ENCODE assay signal across 8 cellular contexts in the genomic region with DNA sequence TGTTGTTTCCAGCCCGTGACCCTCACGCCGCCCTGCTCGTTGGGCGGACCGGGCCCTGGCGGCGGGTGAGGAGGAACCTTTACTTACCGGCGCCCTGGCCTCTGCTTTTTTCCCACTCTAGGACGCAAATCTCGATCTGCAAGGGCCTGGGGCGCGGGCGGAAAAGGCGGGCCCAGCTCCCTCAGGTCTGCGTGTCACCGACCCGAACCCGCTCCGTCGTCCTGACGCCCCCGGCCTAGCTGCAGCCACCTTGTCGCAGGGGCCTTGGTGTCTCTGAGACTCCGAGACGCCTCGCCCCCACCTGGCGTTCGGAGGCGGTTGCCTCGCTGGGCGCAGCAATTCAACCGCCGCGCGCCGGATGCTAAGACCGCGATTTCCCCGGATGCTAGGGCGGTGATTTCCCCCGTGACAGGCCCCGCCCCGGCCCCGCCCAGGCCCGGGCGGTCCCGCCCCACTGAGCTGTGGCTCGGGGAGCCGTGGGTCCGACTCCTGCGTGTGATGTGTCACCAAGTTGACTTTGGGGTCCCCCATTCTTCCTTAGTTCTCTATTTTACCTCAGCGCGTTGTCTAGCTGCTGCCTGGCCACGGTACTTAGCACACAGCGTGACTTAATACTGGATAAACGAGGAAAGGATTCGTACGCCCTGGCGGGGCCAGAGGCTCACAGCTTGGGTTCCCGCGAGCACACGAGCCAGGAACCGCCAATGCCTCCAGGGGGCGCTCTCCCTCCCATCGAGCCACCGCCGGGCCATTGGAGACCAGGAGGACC. TPM values are rescaled to one million over a fixed set of nuclear protein-coding genes. Genes with fewer than 3 reads are reported as not detected.
DNase-seq lines count a peak whose midpoint lies in the region; ATAC-seq and TF ChIP-seq lines count a peak whose summit lies in the region.

A gene (minus strand): TSS at position 371 of the 769 bp plus-strand sequence. CDS start 18,196 bp downstream, outside the sequence.

- H3K27me3 ChIP-seq in HL-60 (ENCODE audit: insufficient read depth, poor library complexity, severe bottlenecking), result no peaks in the 10 kb centered on the region
- H3K27me3 ChIP-seq in Peyer's patch, result no peaks in the 10 kb centered on the region
- H3K27me3 ChIP-seq in neutrophil, result peaks cover 14% of the 10 kb centered on the region

- H3K4me1 ChIP-seq in Peyer's patch, result peaks cover 0 to 6% (median 0%) of the 10 kb centered on the region in 4 donors
- peaks cover 0 to 14% of the 10 kb centered on the region in 2 experiments for H3K4me1 ChIP-seq in neutrophil (ENCODE audit: control insufficient read depth in 1 of 2, insufficient read depth in 1 of 2, low read depth in 1 of 2, low read length in 1 of 2)

- peak in 1 of 2 donors; percentile 23 for TF ChIP-seq POLR2A in Peyer's patch (IDR thresholded peaks at IDR 0.05)

- H3K36me3 ChIP-seq in Peyer's patch (no peaks in the 10 kb centered on the region), neutrophil (no peaks in the 10 kb centered on the region)

- no peaks in the 10 kb centered on the region for H3K9me3 ChIP-seq in Peyer's patch
- no peaks in the 10 kb centered on the region for H3K9me3 ChIP-seq in neutrophil

- peak; percentile 85 for DNase-seq in Caki2 (ENCODE audit: low read depth)
- DNase-seq in HL-60 (ENCODE audit: low read depth in 1 of 2, low spot score in 1 of 2), result peak; percentile 56 to 75
- DNase-seq in Peyer's patch, result peak; percentile 79 to 95 (median 89)
- peak; percentile 91 for DNase-seq in activated effector memory CD4-positive, alpha-beta T cell treated with Interleukin-2 at 50 U/mL for 16 hours
- peak; percentile 87 for DNase-seq in foreskin melanocyte
- peak in 48 of 49 donors; percentile 11 to 82 (median 58) for DNase-seq in substantia nigra (lab: John Stamatoyannopoulos, UW)

- H3K4me3 ChIP-seq in HL-60 (replicated peaks; ENCODE audit: insufficient read depth, low read length), result peak within 1 kb of the TSS; percentile 52
- peak within 1 kb of the TSS; percentile 45 to 62 (median 57) for H3K4me3 ChIP-seq in Peyer's patch
- H3K4me3 ChIP-seq in neutrophil (ENCODE audit: low read depth in 1 of 2, low read length in 1 of 2), result peak within 1 kb of the TSS; percentile 41 to 62

- in situ Hi-C loops in Caki2 (cut with HindIII; ENCODE audit: low pct_unique_long_range_greater_than_20kb, low sequenced_read_pairs), result no loop called here

- H3K27ac ChIP-seq in HL-60 (replicated peaks) (peak within 1 kb of the TSS; percentile 53), Peyer's patch (peak within 1 kb of the TSS; percentile 57 to 88 (median 71)), neutrophil (no peak within 1 kb of the TSS), substantia nigra (ENCODE audit: low read depth, low read length, poor library complexity, severe bottlenecking) (no peak within 1 kb of the TSS)

- peak; percentile 80 for TF ChIP-seq CTCF in HL-60 (IDR thresholded peaks at IDR 0.05; ENCODE audit: insufficient read depth, low read length)
- peak; percentile 54 to 88 (median 63) for TF ChIP-seq CTCF in Peyer's patch (IDR thresholded peaks at IDR 0.05)
- no peak for TF ChIP-seq CTCF in neutrophil (IDR thresholded peaks at IDR 0.05)

- ATAC-seq in GM19463 (IDR thresholded peaks at IDR 0.05; ENCODE audit: unreplicated experiment), result peak; percentile 97

RNA-seq across cellular contexts. Expression of the gene that starts here (rescaled TPM):
- 76.5 and 111 TPM in 2 replicates for total RNA-seq in Caki2 (2014; rRNA removed; shearing (Covaris generic); ENCODE audit: low replicate concordance)
- total RNA-seq in Peyer's patch, result 1 to 10 TPM in 1 of 4 donors, not detected in 3; 1.5 TPM

Comparison
In these comparisons a context has a peak if more than half of its experiments do, and no peak if none do; other contexts are left out.
1. RNA of the gene that starts here (total RNA-seq): 76.5 to 111 TPM in Caki2; 1.5 TPM in Peyer's patch; every median in the first group is over 10 times any median in the second.
2. H3K27ac ChIP-seq: peak in HL-60 (single experiment) and Peyer's patch (4 of 4); none in neutrophil (single experiment) and substantia nigra (single experiment).
3. Peak in every context shown above with its lines, with median percentiles within 50 percentile points of each other: DNase-seq and H3K4me3 ChIP-seq.